ENCODE assay signal across 28 cellular contexts in genomic region chr20:42886801-42887200, GRCh38.
"Had no signal": no experiment of that assay in that cellular context is flagged by ENCODE, and none has a peak within 500 bp of the region (broad histone marks: within the 10 kb centered on the region; RNA-seq: fewer than 3 reads in every experiment).

No MANE protein-coding gene starts in this region.

- H3K4me3 ChIP-seq: neural progenitor cell, pancreas, psoas muscle, right lobe of liver, sigmoid colon, spleen, suprapubic skin, testis, tibial artery, transverse colon, upper lobe of right lung, uterus had no signal

- ATAC-seq: naive thymus-derived CD4-positive, alpha-beta T cell; natural killer cell; pancreas; psoas muscle; right cardiac atrium; right lobe of liver; stimulated activated memory B cell treated with anti-CD40 and anti-IgM and Interleukin-4, amounts not matched to agents 10 μg/mL and 1 μg/mL and 100 μg/mL, for 72 hours; stimulated activated naive CD8-positive, alpha-beta T cell treated with anti-CD3 and anti-CD28 coated beads, Interleukin-15, amount 100 ng/mL, for 72 hours; stimulated activated naive CD8-positive, alpha-beta T cell treated with anti-CD3 and anti-CD28 coated beads, Interleukin-15, Interleukin-2, amounts not matched to agents 100 U/mL and 50 U/mL, for 24 hours; upper lobe of right lung had no signal

- H3K4me1 ChIP-seq: neural progenitor cell, pancreas, psoas muscle, right lobe of liver, sigmoid colon, spleen, suprapubic skin, testis, tibial artery, transverse colon, upper lobe of right lung, uterus had no signal

- DNase-seq: naive thymus-derived CD4-positive, alpha-beta T cell; natural killer cell; nucleus accumbens; pancreas; psoas muscle; right cardiac atrium; right lobe of liver; sigmoid colon; small intestine; spleen; stimulated activated CD4-positive, alpha-beta T cell treated with anti-CD3 and anti-CD28 coated beads, Interleukin-12 subunit alpha, Interleukin-12 subunit beta, amount 100 ng/mL, for 4 hours; stimulated activated CD4-positive, alpha-beta T cell treated with anti-CD3 and anti-CD28 coated beads, Interleukin-1b, Interleukin-23, amount 100 ng/mL, for 48 hours; stimulated activated CD4-positive, alpha-beta T cell treated with anti-CD3 and anti-CD28 coated beads, Interleukin-4, amount 100 ng/mL, for 1 hour; stimulated activated CD4-positive, alpha-beta T cell treated with anti-CD3 and anti-CD28 coated beads, Interleukin-4, amount 100 ng/mL, for 4 hours; stimulated activated CD8-positive, alpha-beta memory T cell treated with anti-CD3 and anti-CD28 coated beads, Interleukin-4, amount 100 ng/mL, for 48 hours; stimulated activated naive CD4-positive, alpha-beta T cell; stimulated activated naive CD8-positive, alpha-beta T cell treated with anti-CD3 and anti-CD28 coated beads, Interleukin-15, amount 100 ng/mL, for 72 hours; stimulated activated naive CD8-positive, alpha-beta T cell treated with anti-CD3 and anti-CD28 coated beads, Interleukin-15, Interleukin-2, amounts not matched to agents 100 U/mL and 50 U/mL, for 24 hours; substantia nigra; testis; tibial artery; transverse colon; upper lobe of right lung; uterus had no signal

- H3K36me3 ChIP-seq: neural progenitor cell, neutrophil, pancreas, right lobe of liver, sigmoid colon, spleen, suprapubic skin, tibial artery, transverse colon, upper lobe of right lung, uterus had no signal

- H3K27me3 ChIP-seq: neural progenitor cell, neutrophil, pancreas, right lobe of liver, sigmoid colon, spleen, suprapubic skin, testis, tibial artery, transverse colon, upper lobe of right lung, uterus had no signal

- FAIRE-seq: pancreas, small intestine had no signal

- H3K4me2 ChIP-seq: neural progenitor cell had no signal

- H3K9me3 ChIP-seq: neutrophil, pancreas, psoas muscle, right lobe of liver, sigmoid colon, suprapubic skin, testis, tibial artery, transverse colon, upper lobe of right lung, uterus had no signal

- H2AFZ ChIP-seq: neural progenitor cell had no signal

- H3K9ac ChIP-seq: neural progenitor cell had no signal

- H3K27ac ChIP-seq: neural progenitor cell, neutrophil, pancreas, psoas muscle, right lobe of liver, sigmoid colon, spleen, suprapubic skin, testis, tibial artery, transverse colon, upper lobe of right lung, uterus had no signal
